In genomic region chr20:61850926-61851900, GRCh38 we compare ENCODE assay signal across 24 cellular contexts.
DNase-seq lines count a peak whose midpoint lies in the region; TF ChIP-seq lines count a peak whose summit lies in the region.
"Had no signal": no experiment of that assay in that cellular context is flagged by ENCODE, and none has a peak within 500 bp of the region (broad histone marks: within the 10 kb centered on the region; RNA-seq: fewer than 3 reads in every experiment).

No MANE protein-coding gene starts in this region.

- DNase-seq in NCI-H2227 (lab: John Stamatoyannopoulos, UW; ENCODE audit: unreplicated experiment) (peak; percentile 22), left kidney (ENCODE audit: low read depth, low spot score) (peak; percentile 14), spleen (peak; percentile 70), SHP77 (lab: John Stamatoyannopoulos, UW) (no peak), cerebellum (ENCODE audit: low spot score) (no peak)
- no peak for DNase-seq in stimulated activated naive CD4-positive, alpha-beta T cell (lab: John Stamatoyannopoulos, UW)
- DNase-seq: BE2C; CD4-positive, CD25-positive, alpha-beta regulatory T cell; DMS153; DND-41; HCEC 1CT; KBM-7; MV-4-11; NCI-H1105; NCI-H1436 treated with DMSO at 0.1 percent for 48 hours; NCI-H187 treated with DMSO at 0.1 percent for 48 hours; NCI-H2171 treated with DMSO at 0.1 percent for 48 hours; NCI-H446; NCI-H524 treated with DMSO at 0.1 percent for 48 hours; NCI-H774; PC-9; SK-N-SH; SW 1271 had no signal

- no peaks in the 10 kb centered on the region for H3K36me3 ChIP-seq in BLaER1 treated with 17β-estradiol and CSF1 and Interleukin-3, amounts not matched to agents 10 nM and 100 nM
- H3K36me3 ChIP-seq in spleen, result no peaks in the 10 kb centered on the region
- H3K36me3 ChIP-seq: BE2C had no signal

- peak overlapping the region in 3 of 11 experiments; percentile 43 to 56 (median 45); a peak in 4 of 22 replicates for H3K9ac ChIP-seq in BLaER1 treated with 17β-estradiol and CSF1 and Interleukin-3, amounts not matched to agents 10 nM and 100 nM
- H3K9ac ChIP-seq: SK-N-SH had no signal

- 78 to 85% (median 85%) methylated on average over 30 to 32 of the region's 32 CpGs for WGBS in spleen, 5 donors

- peak overlapping the region in 4 of 10 experiments; percentile 2 to 17 (median 12); a peak in 4 of 20 replicates for H3K4me3 ChIP-seq in BLaER1 treated with 17β-estradiol and CSF1 and Interleukin-3, amounts not matched to agents 10 nM and 100 nM
- no peak overlapping the region for H3K4me3 ChIP-seq in spleen
- H3K4me3 ChIP-seq: PC-9 had no signal

- peaks cover 0 to 32% (median 12%) of the 10 kb centered on the region in 11 experiments; a peak in 9 of 22 replicates for H4K20me1 ChIP-seq in BLaER1 treated with 17β-estradiol and CSF1 and Interleukin-3, amounts not matched to agents 10 nM and 100 nM

- TF ChIP-seq POLR2A in spleen (IDR thresholded peaks at IDR 0.05), result no peak

- TF ChIP-seq CTCF in spleen (IDR thresholded peaks at IDR 0.05 in 8 of 11, conservative IDR thresholded peaks at IDR 0.05 in 3 of 11), result no peak

- no peak overlapping the region for H3K27ac ChIP-seq in BLaER1 treated with 17β-estradiol and CSF1 and Interleukin-3, amounts not matched to agents 10 nM and 100 nM
- no peak overlapping the region for H3K27ac ChIP-seq in spleen
- H3K27ac ChIP-seq: PC-9 had no signal

- no peaks in the 10 kb centered on the region for H3K9me3 ChIP-seq in BLaER1 treated with 17β-estradiol and CSF1 and Interleukin-3, amounts not matched to agents 10 nM and 100 nM (replicated peaks in 1 of 11)
- H3K9me3 ChIP-seq in spleen, result peaks cover 0 to 47% (median 7%) of the 10 kb centered on the region in 8 donors
- H3K9me3 ChIP-seq: BE2C, SK-N-SH had no signal

- peaks cover 25 to 66% (median 45%) of the 10 kb centered on the region in 10 experiments for H3K4me1 ChIP-seq in BLaER1 treated with 17β-estradiol and CSF1 and Interleukin-3, amounts not matched to agents 10 nM and 100 nM
- no peaks in the 10 kb centered on the region for H3K4me1 ChIP-seq in spleen
- H3K4me1 ChIP-seq: BE2C had no signal

- peaks cover 29 to 40% (median 34%) of the 10 kb centered on the region in 11 experiments for H3K27me3 ChIP-seq in BLaER1 treated with 17β-estradiol and CSF1 and Interleukin-3, amounts not matched to agents 10 nM and 100 nM
- peaks cover 0 to 13% (median 0%) of the 10 kb centered on the region in 7 donors for H3K27me3 ChIP-seq in spleen (replicated peaks in 1 of 7)

- intact Hi-C loops in spleen (cut with DNase I; ENCODE audit: low total_unique reads), result no loop called here

- peak overlapping the region; percentile 20 to 98 (median 84) for H3K4me2 ChIP-seq in BLaER1 treated with 17β-estradiol and CSF1 and Interleukin-3, amounts not matched to agents 10 nM and 100 nM
- H3K4me2 ChIP-seq: PC-9, SK-N-SH had no signal

Comparison
In these comparisons a context has a peak if more than half of its experiments do, and no peak if none do; other contexts are left out.
1. DNase-seq: peak in NCI-H2227 (single experiment), left kidney (single experiment) and spleen (single experiment); none in stimulated activated naive CD4-positive, alpha-beta T cell (0 of 6), SHP77 (0 of 2) and cerebellum (single experiment).